Comparison of ENCODE assay signal across 1 cellular context in the genomic region with DNA sequence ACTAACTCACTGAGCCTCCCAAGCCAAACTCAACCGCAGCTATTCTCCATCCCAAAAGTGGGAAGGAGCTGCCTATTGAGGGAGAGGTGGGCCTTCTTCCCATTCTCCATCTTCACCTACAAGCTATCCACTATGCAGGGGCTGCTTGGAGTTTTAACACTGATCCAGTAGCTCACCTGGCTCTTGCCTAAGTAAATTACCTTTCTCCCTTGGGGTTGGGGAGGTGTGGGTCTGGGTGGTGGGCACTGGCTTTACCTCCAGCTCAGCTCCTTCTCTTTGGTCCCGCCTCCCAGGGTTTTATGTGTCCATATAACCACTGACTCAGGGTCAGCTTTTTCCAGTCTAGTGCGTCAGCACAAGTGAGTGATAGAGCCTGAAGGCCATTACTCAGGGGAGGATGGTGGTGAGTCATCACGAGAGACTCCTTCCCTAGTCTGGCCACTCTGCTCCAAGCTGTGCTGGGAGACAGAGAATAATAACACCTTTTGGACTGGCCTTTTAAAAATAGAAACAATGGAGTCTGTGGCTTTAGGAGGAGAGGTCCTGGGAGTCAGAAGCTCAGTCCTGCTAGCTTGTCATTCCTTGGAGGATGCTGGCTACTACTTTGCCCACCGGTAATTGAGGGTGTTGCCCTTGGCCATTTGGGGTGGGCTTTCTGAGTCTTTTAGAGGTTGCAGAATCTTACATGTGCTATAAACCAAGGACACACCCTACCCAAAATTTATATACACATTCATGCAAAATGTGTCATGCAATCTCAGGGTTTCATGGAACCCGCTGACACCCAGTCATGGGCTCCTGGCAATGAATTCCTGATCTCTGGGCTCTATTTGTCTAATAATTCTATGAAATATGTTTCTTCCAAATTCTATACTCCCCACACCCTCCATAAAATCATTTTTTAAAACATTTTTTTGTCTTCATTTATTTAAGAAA.
TF ChIP-seq lines count a peak whose summit lies in the region.

No MANE protein-coding gene starts in this region.

TF ChIP-seq in K562, 482 proteins besides CTCF, POLR2A, EP300 and RAD21 (continued from another document and continues in another):
- TF ChIP-seq, protein P1, sequence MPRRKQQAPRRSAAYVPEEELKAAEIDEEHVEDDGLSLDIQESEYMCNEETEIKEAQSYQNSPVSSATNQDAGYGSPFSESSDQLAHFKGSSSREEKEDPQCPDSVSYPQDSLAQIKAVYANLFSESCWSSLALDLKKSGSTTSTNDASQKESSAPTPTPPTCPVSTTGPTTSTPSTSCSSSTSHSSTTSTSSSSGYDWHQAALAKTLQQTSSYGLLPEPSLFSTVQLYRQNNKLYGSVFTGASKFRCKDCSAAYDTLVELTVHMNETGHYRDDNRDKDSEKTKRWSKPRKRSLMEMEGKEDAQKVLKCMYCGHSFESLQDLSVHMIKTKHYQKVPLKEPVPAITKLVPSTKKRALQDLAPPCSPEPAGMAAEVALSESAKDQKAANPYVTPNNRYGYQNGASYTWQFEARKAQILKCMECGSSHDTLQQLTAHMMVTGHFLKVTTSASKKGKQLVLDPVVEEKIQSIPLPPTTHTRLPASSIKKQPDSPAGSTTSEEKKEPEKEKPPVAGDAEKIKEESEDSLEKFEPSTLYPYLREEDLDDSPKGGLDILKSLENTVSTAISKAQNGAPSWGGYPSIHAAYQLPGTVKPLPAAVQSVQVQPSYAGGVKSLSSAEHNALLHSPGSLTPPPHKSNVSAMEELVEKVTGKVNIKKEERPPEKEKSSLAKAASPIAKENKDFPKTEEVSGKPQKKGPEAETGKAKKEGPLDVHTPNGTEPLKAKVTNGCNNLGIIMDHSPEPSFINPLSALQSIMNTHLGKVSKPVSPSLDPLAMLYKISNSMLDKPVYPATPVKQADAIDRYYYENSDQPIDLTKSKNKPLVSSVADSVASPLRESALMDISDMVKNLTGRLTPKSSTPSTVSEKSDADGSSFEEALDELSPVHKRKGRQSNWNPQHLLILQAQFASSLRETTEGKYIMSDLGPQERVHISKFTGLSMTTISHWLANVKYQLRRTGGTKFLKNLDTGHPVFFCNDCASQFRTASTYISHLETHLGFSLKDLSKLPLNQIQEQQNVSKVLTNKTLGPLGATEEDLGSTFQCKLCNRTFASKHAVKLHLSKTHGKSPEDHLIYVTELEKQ (CRISPR knock-in tag; IDR thresholded peaks at IDR 0.05), result no peak
- no peak for TF ChIP-seq CSDE1 (IDR thresholded peaks at IDR 0.05)
- TF ChIP-seq ZNF316 (IDR thresholded peaks at IDR 0.05), result peak; percentile 74
- 0 out of 2 replicates have a peak, but pooled peaks have one; percentile 7 for TF ChIP-seq L3MBTL2 (IDR thresholded peaks at IDR 0.05)
- TF ChIP-seq, protein P2, sequence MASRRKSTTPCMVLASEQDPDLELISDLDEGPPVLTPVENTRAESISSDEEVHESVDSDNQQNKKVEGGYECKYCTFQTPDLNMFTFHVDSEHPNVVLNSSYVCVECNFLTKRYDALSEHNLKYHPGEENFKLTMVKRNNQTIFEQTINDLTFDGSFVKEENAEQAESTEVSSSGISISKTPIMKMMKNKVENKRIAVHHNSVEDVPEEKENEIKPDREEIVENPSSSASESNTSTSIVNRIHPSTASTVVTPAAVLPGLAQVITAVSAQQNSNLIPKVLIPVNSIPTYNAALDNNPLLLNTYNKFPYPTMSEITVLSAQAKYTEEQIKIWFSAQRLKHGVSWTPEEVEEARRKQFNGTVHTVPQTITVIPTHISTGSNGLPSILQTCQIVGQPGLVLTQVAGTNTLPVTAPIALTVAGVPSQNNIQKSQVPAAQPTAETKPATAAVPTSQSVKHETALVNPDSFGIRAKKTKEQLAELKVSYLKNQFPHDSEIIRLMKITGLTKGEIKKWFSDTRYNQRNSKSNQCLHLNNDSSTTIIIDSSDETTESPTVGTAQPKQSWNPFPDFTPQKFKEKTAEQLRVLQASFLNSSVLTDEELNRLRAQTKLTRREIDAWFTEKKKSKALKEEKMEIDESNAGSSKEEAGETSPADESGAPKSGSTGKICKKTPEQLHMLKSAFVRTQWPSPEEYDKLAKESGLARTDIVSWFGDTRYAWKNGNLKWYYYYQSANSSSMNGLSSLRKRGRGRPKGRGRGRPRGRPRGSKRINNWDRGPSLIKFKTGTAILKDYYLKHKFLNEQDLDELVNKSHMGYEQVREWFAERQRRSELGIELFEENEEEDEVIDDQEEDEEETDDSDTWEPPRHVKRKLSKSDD (conservative IDR thresholded peaks at IDR 0.05; ENCODE audit: low read length), result no peak
- no peak for TF ChIP-seq NR2C2 (CRISPR knock-in tag; IDR thresholded peaks at IDR 0.05)
- TF ChIP-seq NR2C2 (tag; IDR thresholded peaks at IDR 0.05), result peak; percentile 6; the same call in 1 of the 2 replicates
- no peak for TF ChIP-seq PHF20 (IDR thresholded peaks at IDR 0.05; ENCODE audit: partially characterized antibody)
- TF ChIP-seq, protein P3, sequence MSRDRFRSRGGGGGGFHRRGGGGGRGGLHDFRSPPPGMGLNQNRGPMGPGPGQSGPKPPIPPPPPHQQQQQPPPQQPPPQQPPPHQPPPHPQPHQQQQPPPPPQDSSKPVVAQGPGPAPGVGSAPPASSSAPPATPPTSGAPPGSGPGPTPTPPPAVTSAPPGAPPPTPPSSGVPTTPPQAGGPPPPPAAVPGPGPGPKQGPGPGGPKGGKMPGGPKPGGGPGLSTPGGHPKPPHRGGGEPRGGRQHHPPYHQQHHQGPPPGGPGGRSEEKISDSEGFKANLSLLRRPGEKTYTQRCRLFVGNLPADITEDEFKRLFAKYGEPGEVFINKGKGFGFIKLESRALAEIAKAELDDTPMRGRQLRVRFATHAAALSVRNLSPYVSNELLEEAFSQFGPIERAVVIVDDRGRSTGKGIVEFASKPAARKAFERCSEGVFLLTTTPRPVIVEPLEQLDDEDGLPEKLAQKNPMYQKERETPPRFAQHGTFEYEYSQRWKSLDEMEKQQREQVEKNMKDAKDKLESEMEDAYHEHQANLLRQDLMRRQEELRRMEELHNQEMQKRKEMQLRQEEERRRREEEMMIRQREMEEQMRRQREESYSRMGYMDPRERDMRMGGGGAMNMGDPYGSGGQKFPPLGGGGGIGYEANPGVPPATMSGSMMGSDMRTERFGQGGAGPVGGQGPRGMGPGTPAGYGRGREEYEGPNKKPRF (IDR thresholded peaks at IDR 0.05; ENCODE audit: low read depth, low read length), result no peak
- no peak for TF ChIP-seq ZNF79 (CRISPR knock-in tag; IDR thresholded peaks at IDR 0.05; ENCODE audit: low read depth)
- TF ChIP-seq NCOR1 (IDR thresholded peaks at IDR 0.05), result no peak
- TF ChIP-seq ZC3H8 (IDR thresholded peaks at IDR 0.05), result no peak
- TF ChIP-seq CREB1 (IDR thresholded peaks at IDR 0.05), result no peak
- TF ChIP-seq CREB1 (CRISPR knock-in tag; IDR thresholded peaks at IDR 0.05), result peak; percentile 43; the same call in 1 of the 2 replicates
- TF ChIP-seq, protein P4, sequence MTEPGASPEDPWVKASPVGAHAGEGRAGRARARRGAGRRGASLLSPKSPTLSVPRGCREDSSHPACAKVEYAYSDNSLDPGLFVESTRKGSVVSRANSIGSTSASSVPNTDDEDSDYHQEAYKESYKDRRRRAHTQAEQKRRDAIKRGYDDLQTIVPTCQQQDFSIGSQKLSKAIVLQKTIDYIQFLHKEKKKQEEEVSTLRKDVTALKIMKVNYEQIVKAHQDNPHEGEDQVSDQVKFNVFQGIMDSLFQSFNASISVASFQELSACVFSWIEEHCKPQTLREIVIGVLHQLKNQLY (CRISPR knock-in tag; conservative IDR thresholded peaks at IDR 0.05), result no peak
- no peak for TF ChIP-seq ZNF12 (CRISPR knock-in tag; IDR thresholded peaks at IDR 0.05)
- TF ChIP-seq ZC3H11A (IDR thresholded peaks at IDR 0.05; ENCODE audit: low read depth, low read length), result no peak
- TF ChIP-seq, protein P5, sequence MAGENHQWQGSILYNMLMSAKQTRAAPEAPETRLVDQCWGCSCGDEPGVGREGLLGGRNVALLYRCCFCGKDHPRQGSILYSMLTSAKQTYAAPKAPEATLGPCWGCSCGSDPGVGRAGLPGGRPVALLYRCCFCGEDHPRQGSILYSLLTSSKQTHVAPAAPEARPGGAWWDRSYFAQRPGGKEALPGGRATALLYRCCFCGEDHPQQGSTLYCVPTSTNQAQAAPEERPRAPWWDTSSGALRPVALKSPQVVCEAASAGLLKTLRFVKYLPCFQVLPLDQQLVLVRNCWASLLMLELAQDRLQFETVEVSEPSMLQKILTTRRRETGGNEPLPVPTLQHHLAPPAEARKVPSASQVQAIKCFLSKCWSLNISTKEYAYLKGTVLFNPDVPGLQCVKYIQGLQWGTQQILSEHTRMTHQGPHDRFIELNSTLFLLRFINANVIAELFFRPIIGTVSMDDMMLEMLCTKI (IDR thresholded peaks at IDR 0.05; ENCODE audit: partially characterized antibody), result no peak
- TF ChIP-seq, protein P6, sequence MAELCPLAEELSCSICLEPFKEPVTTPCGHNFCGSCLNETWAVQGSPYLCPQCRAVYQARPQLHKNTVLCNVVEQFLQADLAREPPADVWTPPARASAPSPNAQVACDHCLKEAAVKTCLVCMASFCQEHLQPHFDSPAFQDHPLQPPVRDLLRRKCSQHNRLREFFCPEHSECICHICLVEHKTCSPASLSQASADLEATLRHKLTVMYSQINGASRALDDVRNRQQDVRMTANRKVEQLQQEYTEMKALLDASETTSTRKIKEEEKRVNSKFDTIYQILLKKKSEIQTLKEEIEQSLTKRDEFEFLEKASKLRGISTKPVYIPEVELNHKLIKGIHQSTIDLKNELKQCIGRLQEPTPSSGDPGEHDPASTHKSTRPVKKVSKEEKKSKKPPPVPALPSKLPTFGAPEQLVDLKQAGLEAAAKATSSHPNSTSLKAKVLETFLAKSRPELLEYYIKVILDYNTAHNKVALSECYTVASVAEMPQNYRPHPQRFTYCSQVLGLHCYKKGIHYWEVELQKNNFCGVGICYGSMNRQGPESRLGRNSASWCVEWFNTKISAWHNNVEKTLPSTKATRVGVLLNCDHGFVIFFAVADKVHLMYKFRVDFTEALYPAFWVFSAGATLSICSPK (IDR thresholded peaks at IDR 0.05; ENCODE audit: borderline replicate concordance), result no peak
- TF ChIP-seq, protein P7, sequence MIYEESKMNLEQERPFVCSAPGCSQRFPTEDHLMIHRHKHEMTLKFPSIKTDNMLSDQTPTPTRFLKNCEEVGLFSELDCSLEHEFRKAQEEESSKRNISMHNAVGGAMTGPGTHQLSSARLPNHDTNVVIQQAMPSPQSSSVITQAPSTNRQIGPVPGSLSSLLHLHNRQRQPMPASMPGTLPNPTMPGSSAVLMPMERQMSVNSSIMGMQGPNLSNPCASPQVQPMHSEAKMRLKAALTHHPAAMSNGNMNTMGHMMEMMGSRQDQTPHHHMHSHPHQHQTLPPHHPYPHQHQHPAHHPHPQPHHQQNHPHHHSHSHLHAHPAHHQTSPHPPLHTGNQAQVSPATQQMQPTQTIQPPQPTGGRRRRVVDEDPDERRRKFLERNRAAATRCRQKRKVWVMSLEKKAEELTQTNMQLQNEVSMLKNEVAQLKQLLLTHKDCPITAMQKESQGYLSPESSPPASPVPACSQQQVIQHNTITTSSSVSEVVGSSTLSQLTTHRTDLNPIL (CRISPR knock-in tag; IDR thresholded peaks at IDR 0.05), result no peak
- no peak for TF ChIP-seq TAF15 (IDR thresholded peaks at IDR 0.05; ENCODE audit: low read depth, low read length)
- TF ChIP-seq MXI1 (IDR thresholded peaks at IDR 0.05; ENCODE audit: low read depth, low read length), result no peak
- TF ChIP-seq ZFP1 (CRISPR knock-in tag; IDR thresholded peaks at IDR 0.05), result no peak
- TF ChIP-seq ZNF583 (CRISPR knock-in tag; IDR thresholded peaks at IDR 0.05), result no peak
- TF ChIP-seq MTA1 (IDR thresholded peaks at IDR 0.05; ENCODE audit: borderline replicate concordance), result 0 out of 2 replicates have a peak, but pooled peaks have one; percentile 58
- TF ChIP-seq ZNF253 (CRISPR knock-in tag; conservative IDR thresholded peaks at IDR 0.05), result no peak
- no peak for TF ChIP-seq DMBX1 (CRISPR knock-in tag; IDR thresholded peaks at IDR 0.05; ENCODE audit: borderline replicate concordance)
- TF ChIP-seq ZBTB8A (IDR thresholded peaks at IDR 0.05; ENCODE audit: partially characterized antibody), result no peak
- TF ChIP-seq, protein P8, sequence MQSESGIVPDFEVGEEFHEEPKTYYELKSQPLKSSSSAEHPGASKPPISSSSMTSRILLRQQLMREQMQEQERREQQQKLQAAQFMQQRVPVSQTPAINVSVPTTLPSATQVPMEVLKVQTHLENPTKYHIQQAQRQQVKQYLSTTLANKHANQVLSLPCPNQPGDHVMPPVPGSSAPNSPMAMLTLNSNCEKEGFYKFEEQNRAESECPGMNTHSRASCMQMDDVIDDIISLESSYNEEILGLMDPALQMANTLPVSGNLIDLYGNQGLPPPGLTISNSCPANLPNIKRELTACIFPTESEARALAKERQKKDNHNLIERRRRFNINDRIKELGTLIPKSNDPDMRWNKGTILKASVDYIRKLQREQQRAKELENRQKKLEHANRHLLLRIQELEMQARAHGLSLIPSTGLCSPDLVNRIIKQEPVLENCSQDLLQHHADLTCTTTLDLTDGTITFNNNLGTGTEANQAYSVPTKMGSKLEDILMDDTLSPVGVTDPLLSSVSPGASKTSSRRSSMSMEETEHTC (IDR thresholded peaks at IDR 0.05), result peak; percentile 59; the same call in 1 of the 2 replicates
- no peak; the same call in 1 of the 2 replicates for TF ChIP-seq EP400 (IDR thresholded peaks at IDR 0.05)
- no peak for TF ChIP-seq KLF1 (tag; IDR thresholded peaks at IDR 0.05)
- TF ChIP-seq ZNF41 (CRISPR knock-in tag; conservative IDR thresholded peaks at IDR 0.05), result no peak
- TF ChIP-seq, protein P9, sequence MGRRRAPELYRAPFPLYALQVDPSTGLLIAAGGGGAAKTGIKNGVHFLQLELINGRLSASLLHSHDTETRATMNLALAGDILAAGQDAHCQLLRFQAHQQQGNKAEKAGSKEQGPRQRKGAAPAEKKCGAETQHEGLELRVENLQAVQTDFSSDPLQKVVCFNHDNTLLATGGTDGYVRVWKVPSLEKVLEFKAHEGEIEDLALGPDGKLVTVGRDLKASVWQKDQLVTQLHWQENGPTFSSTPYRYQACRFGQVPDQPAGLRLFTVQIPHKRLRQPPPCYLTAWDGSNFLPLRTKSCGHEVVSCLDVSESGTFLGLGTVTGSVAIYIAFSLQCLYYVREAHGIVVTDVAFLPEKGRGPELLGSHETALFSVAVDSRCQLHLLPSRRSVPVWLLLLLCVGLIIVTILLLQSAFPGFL (CRISPR knock-in tag; IDR thresholded peaks at IDR 0.05), result no peak
- TF ChIP-seq ZNF436 (CRISPR knock-in tag; IDR thresholded peaks at IDR 0.05), result no peak
- TF ChIP-seq ESRRB (CRISPR knock-in tag; IDR thresholded peaks at IDR 0.05; ENCODE audit: borderline replicate concordance), result no peak
- TF ChIP-seq, protein P10, sequence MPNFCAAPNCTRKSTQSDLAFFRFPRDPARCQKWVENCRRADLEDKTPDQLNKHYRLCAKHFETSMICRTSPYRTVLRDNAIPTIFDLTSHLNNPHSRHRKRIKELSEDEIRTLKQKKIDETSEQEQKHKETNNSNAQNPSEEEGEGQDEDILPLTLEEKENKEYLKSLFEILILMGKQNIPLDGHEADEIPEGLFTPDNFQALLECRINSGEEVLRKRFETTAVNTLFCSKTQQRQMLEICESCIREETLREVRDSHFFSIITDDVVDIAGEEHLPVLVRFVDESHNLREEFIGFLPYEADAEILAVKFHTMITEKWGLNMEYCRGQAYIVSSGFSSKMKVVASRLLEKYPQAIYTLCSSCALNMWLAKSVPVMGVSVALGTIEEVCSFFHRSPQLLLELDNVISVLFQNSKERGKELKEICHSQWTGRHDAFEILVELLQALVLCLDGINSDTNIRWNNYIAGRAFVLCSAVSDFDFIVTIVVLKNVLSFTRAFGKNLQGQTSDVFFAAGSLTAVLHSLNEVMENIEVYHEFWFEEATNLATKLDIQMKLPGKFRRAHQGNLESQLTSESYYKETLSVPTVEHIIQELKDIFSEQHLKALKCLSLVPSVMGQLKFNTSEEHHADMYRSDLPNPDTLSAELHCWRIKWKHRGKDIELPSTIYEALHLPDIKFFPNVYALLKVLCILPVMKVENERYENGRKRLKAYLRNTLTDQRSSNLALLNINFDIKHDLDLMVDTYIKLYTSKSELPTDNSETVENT (CRISPR knock-in tag; IDR thresholded peaks at IDR 0.05), result no peak
- TF ChIP-seq CBX1 (IDR thresholded peaks at IDR 0.05; ENCODE audit: low read depth), result no peak
- no peak for TF ChIP-seq ZNF354B (CRISPR knock-in tag; IDR thresholded peaks at IDR 0.05)
- TF ChIP-seq EZH2 (IDR thresholded peaks at IDR 0.05; ENCODE audit: borderline replicate concordance, low read depth, low read length), result no peak
